ENCODE assay signal across 9 cellular contexts in the genomic region with DNA sequence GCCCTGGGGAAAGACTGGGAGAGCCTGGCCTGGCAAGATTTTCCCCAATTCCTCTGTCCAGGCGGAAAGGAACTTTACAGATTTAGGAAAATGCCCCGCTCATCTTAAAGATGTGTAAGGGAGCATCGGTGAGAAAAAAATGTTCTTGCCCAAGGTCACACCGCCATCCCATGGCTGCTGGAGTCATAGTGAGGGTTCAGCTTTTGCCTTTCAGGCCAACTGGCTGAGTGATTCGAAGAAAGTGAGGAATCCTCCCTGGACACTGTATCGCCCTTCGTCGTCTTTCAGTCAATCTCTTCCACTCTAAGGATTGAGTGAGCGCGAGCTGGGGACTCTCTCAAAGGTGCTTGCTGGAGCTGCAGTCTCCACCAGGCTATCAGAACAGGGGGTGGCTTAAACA. TPM values are rescaled to one million over a fixed set of nuclear protein-coding genes. Genes with fewer than 3 reads are reported as not detected.
DNase-seq lines count a peak whose midpoint lies in the region; ATAC-seq and TF ChIP-seq lines count a peak whose summit lies in the region.
"Had no signal": no experiment of that assay in that cellular context is flagged by ENCODE, and none has a peak within 500 bp of the region (broad histone marks: within the 10 kb centered on the region; RNA-seq: fewer than 3 reads in every experiment).

No MANE protein-coding gene starts in this region.

- no peak overlapping the region for H2AK5ac ChIP-seq in neuronal stem cell (ENCODE audit: low read depth, low read length)

- H3K23ac ChIP-seq in neuronal stem cell (ENCODE audit: low read depth, low read length, poor library complexity), result no peak overlapping the region

- no peak overlapping the region for H4K91ac ChIP-seq in neuronal stem cell (ENCODE audit: low read depth, low read length, poor library complexity)

- no peak for TF ChIP-seq POLR2A in NB4 (IDR thresholded peaks at IDR 0.05; ENCODE audit: extremely low read depth, insufficient read length)

- peak overlapping the region; percentile 50 for H3K9ac ChIP-seq in neuronal stem cell (ENCODE audit: low read depth, low read length, poor library complexity)

- no peak overlapping the region for H3K27ac ChIP-seq in neuronal stem cell (replicated peaks; ENCODE audit: low read length)

- H3K36me3 ChIP-seq in neuronal stem cell (replicated peaks in 1 of 2; ENCODE audit: control insufficient read depth in 2 of 2, insufficient read depth in 2 of 2, low read length in 2 of 2), result no peaks in the 10 kb centered on the region

- H3K79me1 ChIP-seq in neuronal stem cell (ENCODE audit: low read depth, low read length), result no peaks in the 10 kb centered on the region

- no peak overlapping the region for H2BK5ac ChIP-seq in neuronal stem cell (ENCODE audit: low read length)

- peaks cover 0 to 2% of the 10 kb centered on the region in 2 donors for H3K4me1 ChIP-seq in neuronal stem cell (ENCODE audit: control insufficient read depth in 2 of 2, insufficient read depth in 1 of 2, low read depth in 1 of 2, low read length in 2 of 2)

- H4K8ac ChIP-seq in neuronal stem cell (ENCODE audit: low read depth, low read length), result no peak overlapping the region

- H2BK12ac ChIP-seq in neuronal stem cell (ENCODE audit: low read length), result no peak overlapping the region

- H3K14ac ChIP-seq in neuronal stem cell (ENCODE audit: low read length), result no peak overlapping the region

- peak overlapping the region; percentile 93 for H3K18ac ChIP-seq in neuronal stem cell (ENCODE audit: low read length)

- H2BK15ac ChIP-seq in neuronal stem cell (ENCODE audit: low read length), result peak overlapping the region; percentile 97

- no CpG with 5 or more reads among the region's 10 CpGs for WGBS in neuronal stem cell (ENCODE audit: extremely low coverage in 2 of 2, insufficient read length in 2 of 2, insufficient replicate concordance in 1 of 2), 2 donors

- H3K4me2 ChIP-seq in neuronal stem cell (ENCODE audit: insufficient read depth, low read length, poor library complexity, severe bottlenecking), result peak overlapping the region; percentile 95

- no peak overlapping the region for H3K4ac ChIP-seq in neuronal stem cell (ENCODE audit: low read length)

- H3K9me3 ChIP-seq in neuronal stem cell (replicated peaks in 1 of 2; ENCODE audit: control insufficient read depth in 2 of 2, insufficient read depth in 1 of 2, low read depth in 1 of 2, low read length in 2 of 2), result no peaks in the 10 kb centered on the region

- DNase-seq in NCI-H2196 (lab: John Stamatoyannopoulos, UW; ENCODE audit: unreplicated experiment) (peak; percentile 33), NCI-H2196 treated with DMSO at 0.1 percent for 48 hours (lab: John Stamatoyannopoulos, UW; ENCODE audit: unreplicated experiment) (no peak), NB4 (ENCODE audit: low read depth) (peak; percentile 45), epithelial cell of proximal tubule (ENCODE audit: low read depth) (no peak), neuronal stem cell (ENCODE audit: low spot score) (no peak), NCI-H748 treated with DMSO at 0.1 percent for 48 hours (lab: John Stamatoyannopoulos, UW) (no peak)
- DNase-seq: DND-41 had no signal

- H3K4me3 ChIP-seq in NB4 (ENCODE audit: low read depth, low read length), result peak overlapping the region; percentile 43
- H3K4me3 ChIP-seq in epithelial cell of proximal tubule (ENCODE audit: low read depth, low read length), result peak overlapping the region; percentile 54
- H3K4me3 ChIP-seq in neuronal stem cell (ENCODE audit: low read length in 2 of 2), result peak overlapping the region in 1 of 2 donors; percentile 80

- H2AFZ ChIP-seq in neuronal stem cell (ENCODE audit: low read length), result peak overlapping the region; percentile 83

- ATAC-seq in GM19397 (IDR thresholded peaks at IDR 0.05; ENCODE audit: unreplicated experiment), result no peak
- no peak for ATAC-seq in GM21529 (IDR thresholded peaks at IDR 0.05; ENCODE audit: unreplicated experiment)

- peak; percentile 5 for TF ChIP-seq CTCF in NB4 (IDR thresholded peaks at IDR 0.05; ENCODE audit: low read depth, low read length)
- TF ChIP-seq CTCF in epithelial cell of proximal tubule (conservative IDR thresholded peaks at IDR 0.05; ENCODE audit: low read depth, low read length), result peak; percentile 30

- no peak overlapping the region for H2BK120ac ChIP-seq in neuronal stem cell (ENCODE audit: low read depth, low read length)

- peaks cover 0 to 13% (median 11%) of the 10 kb centered on the region in 3 experiments for H3K27me3 ChIP-seq in neuronal stem cell (ENCODE audit: control insufficient read depth in 3 of 3, insufficient read depth in 3 of 3, low read depth in 1 of 3, low read length in 3 of 3)

RNA-seq across cellular contexts. Expression of gene WFDC2, which starts 1.4 kb away (rescaled TPM):
- total RNA-seq in epithelial cell of proximal tubule, result 14.7 and 53.3 TPM in 2 replicates
- 56.3 TPM for polyA plus RNA-seq in neuronal stem cell (2013, experiment 1 of 2)
- polyA plus RNA-seq in neuronal stem cell (2013, experiment 2 of 2), result 58.1 TPM

RNA-seq across cellular contexts. Expression of gene SPINT3, which starts 44.5 kb away (rescaled TPM):
- not detected in 2 replicates for total RNA-seq in epithelial cell of proximal tubule
- polyA plus RNA-seq in neuronal stem cell (2013, experiment 1 of 2), result not detected
- polyA plus RNA-seq in neuronal stem cell (2013, experiment 2 of 2), result not detected

RNA-seq across cellular contexts. Expression of gene PIGT, which starts 55.0 kb away (rescaled TPM):
- 59.9 and 71.0 TPM in 2 replicates for total RNA-seq in epithelial cell of proximal tubule
- polyA plus RNA-seq in neuronal stem cell (2013, experiment 1 of 2), result 50.8 TPM
- 50.5 TPM for polyA plus RNA-seq in neuronal stem cell (2013, experiment 2 of 2)

Comparison
In these comparisons a context has a peak if more than half of its experiments do, and no peak if none do; other contexts are left out.
1. DNase-seq: peak in NCI-H2196 (single experiment) and NB4 (single experiment); none in NCI-H2196 treated with DMSO at 0.1 percent for 48 hours (single experiment), epithelial cell of proximal tubule (single experiment), neuronal stem cell (single experiment) and NCI-H748 treated with DMSO at 0.1 percent for 48 hours (single experiment).